ENCODE assay signal across 1 cellular context in genomic region chr3:141992512-141992911, GRCh38.
TF ChIP-seq lines count a peak whose summit lies in the region.

No MANE protein-coding gene starts in this region.

TF ChIP-seq in WTC11, 78 proteins besides CTCF, POLR2A, EP300 and RAD21 (continued from another document):
- no peak for TF ChIP-seq STAT6 (CRISPR knock-in tag; conservative IDR thresholded peaks at IDR 0.05; ENCODE audit: low read depth)
- no peak for TF ChIP-seq GTF2I (CRISPR knock-in tag; conservative IDR thresholded peaks at IDR 0.05)
- no peak for TF ChIP-seq TEAD1 (CRISPR knock-in tag; IDR thresholded peaks at IDR 0.05)
- TF ChIP-seq JUN (CRISPR knock-in tag; IDR thresholded peaks at IDR 0.05), result no peak
- TF ChIP-seq AR (CRISPR knock-in tag; IDR thresholded peaks at IDR 0.05), result no peak
- TF ChIP-seq NFYB (CRISPR knock-in tag; conservative IDR thresholded peaks at IDR 0.05; ENCODE audit: low read depth), result no peak
- no peak for TF ChIP-seq CBFB (CRISPR knock-in tag; IDR thresholded peaks at IDR 0.05; ENCODE audit: low read depth)
